23 cellular contexts compared by ENCODE assay signal in the genomic region with DNA sequence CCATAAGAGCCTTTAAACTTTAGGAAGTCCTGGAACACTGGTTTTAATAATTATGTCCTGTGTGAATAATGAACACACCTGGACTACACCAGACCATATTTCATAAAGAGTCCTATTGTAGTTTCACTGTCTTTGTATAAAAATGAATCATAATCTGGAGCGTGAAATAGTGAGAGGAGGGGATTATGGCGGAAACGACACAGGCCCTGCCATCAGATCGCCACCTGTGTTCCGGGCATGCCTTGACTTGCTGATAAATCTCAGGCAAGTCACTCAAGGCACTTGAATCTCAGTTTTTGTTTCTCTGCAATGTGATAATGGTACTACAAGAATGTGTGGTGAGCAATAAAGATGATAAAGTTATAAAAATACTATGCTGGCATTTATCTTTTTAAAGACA.
A peak's percentile ranks its signal among the peaks of the same experiment; 100 is the strongest.
DNase-seq lines count a peak whose midpoint lies in the region; ATAC-seq and TF ChIP-seq lines count a peak whose summit lies in the region.
"Had no signal": no experiment of that assay in that cellular context is flagged by ENCODE, and none has a peak within 500 bp of the region (broad histone marks: within the 10 kb centered on the region; RNA-seq: fewer than 3 reads in every experiment).

No MANE protein-coding gene starts in this region.

- H3K4ac ChIP-seq in neuronal stem cell (ENCODE audit: low read length), result no peak overlapping the region

- intact Hi-C loops in left cardiac atrium (cut with DNase I), result no loop called here

- no peak overlapping the region for H4K8ac ChIP-seq in neuronal stem cell (ENCODE audit: low read depth, low read length)

- no peak overlapping the region for H2BK12ac ChIP-seq in neuronal stem cell (ENCODE audit: low read length)

- H3K14ac ChIP-seq in neuronal stem cell (ENCODE audit: low read length), result no peak overlapping the region

- H2AFZ ChIP-seq in neuronal stem cell (ENCODE audit: low read length), result peak overlapping the region; percentile 52

- H3K27ac ChIP-seq in RWPE2 (ENCODE audit: poor library complexity, severe bottlenecking) (peak overlapping the region; percentile 88), epithelial cell of prostate (peak overlapping the region; percentile 95), neuronal stem cell (replicated peaks; ENCODE audit: low read length) (no peak overlapping the region)
- H3K27ac ChIP-seq: C4-2B, SJSA1 had no signal

- no peak overlapping the region for H2BK15ac ChIP-seq in neuronal stem cell (ENCODE audit: low read length)

- no peaks in the 10 kb centered on the region for H3K79me1 ChIP-seq in neuronal stem cell (ENCODE audit: low read depth, low read length)

- peaks cover 9% of the 10 kb centered on the region for H3K9me3 ChIP-seq in RWPE2 (ENCODE audit: severe bottlenecking)
- H3K9me3 ChIP-seq in neuronal stem cell (replicated peaks in 1 of 2; ENCODE audit: control insufficient read depth in 2 of 2, insufficient read depth in 1 of 2, low read depth in 1 of 2, low read length in 2 of 2), result peaks cover 0 to 8% of the 10 kb centered on the region in 2 donors
- H3K9me3 ChIP-seq: SJSA1 had no signal

- no peak for TF ChIP-seq CTCF in RWPE2 (IDR thresholded peaks at IDR 0.05; ENCODE audit: poor library complexity, severe bottlenecking)

- ATAC-seq in GM18868 (IDR thresholded peaks at IDR 0.05; ENCODE audit: unreplicated experiment) (peak; percentile 41), RWPE2 (ENCODE audit: low read depth) (peak; percentile 87), left cardiac atrium (no peak)
- ATAC-seq: HepG2 had no signal

- H3K4me1 ChIP-seq in RWPE2 (ENCODE audit: insufficient read depth, poor library complexity, severe bottlenecking) (peaks cover 17% of the 10 kb centered on the region), neuronal stem cell (ENCODE audit: control insufficient read depth in 2 of 2, insufficient read depth in 1 of 2, low read depth in 1 of 2, low read length in 2 of 2) (no peaks in the 10 kb centered on the region)
- H3K4me1 ChIP-seq: SJSA1 had no signal

- H2BK120ac ChIP-seq in neuronal stem cell (ENCODE audit: low read depth, low read length), result no peak overlapping the region

- no peak overlapping the region for H2BK5ac ChIP-seq in neuronal stem cell (ENCODE audit: low read length)

- DNase-seq in RWPE2 (ENCODE audit: low spot score) (peak; percentile 81), epithelial cell of prostate (ENCODE audit: low read depth, low spot score) (peak; percentile 85), neuronal stem cell (ENCODE audit: low spot score) (no peak), left cardiac atrium (no peak), activated gamma-delta T cell treated with Interleukin-2 at 50 U/mL for 16 hours (no peak), HuH-7 (ENCODE audit: low spot score) (no peak)
- DNase-seq: Calu3; CD8-positive, alpha-beta memory T cell; DMS153; H9; HFFc6; KBM-7; NCI-H1092; NCI-H1436; NCI-H187 treated with DMSO at 0.1 percent for 48 hours; NCI-H226; NCI-H510A treated with DMSO at 0.1 percent for 48 hours; NCI-H774; NK-92 treated with Interleukin-12 subunit alpha and Interleukin-12 subunit beta, amount 100 ng/mL, for 24 hours had no signal

- no peak overlapping the region for H3K9ac ChIP-seq in neuronal stem cell (ENCODE audit: low read depth, low read length, poor library complexity)

- H3K36me3 ChIP-seq in RWPE2 (ENCODE audit: low read depth) (no peaks in the 10 kb centered on the region), neuronal stem cell (replicated peaks in 1 of 2; ENCODE audit: control insufficient read depth in 2 of 2, insufficient read depth in 2 of 2, low read length in 2 of 2) (no peaks in the 10 kb centered on the region)
- H3K36me3 ChIP-seq: SJSA1 had no signal

- H3K4me3 ChIP-seq in RWPE2 (ENCODE audit: severe bottlenecking), result no peak overlapping the region
- no peak overlapping the region for H3K4me3 ChIP-seq in neuronal stem cell (ENCODE audit: low read length in 2 of 2)
- H3K4me3 ChIP-seq: SJSA1 had no signal

- no peak overlapping the region for H2AK5ac ChIP-seq in neuronal stem cell (ENCODE audit: low read depth, low read length)

- no peak overlapping the region for H4K91ac ChIP-seq in neuronal stem cell (ENCODE audit: low read depth, low read length, poor library complexity)

- WGBS in neuronal stem cell (ENCODE audit: extremely low coverage in 2 of 2, insufficient read length in 2 of 2, insufficient replicate concordance in 1 of 2), 2 donors, result no CpG with 5 or more reads among the region's 5 CpGs

- H3K4me2 ChIP-seq in neuronal stem cell (ENCODE audit: insufficient read depth, low read length, poor library complexity, severe bottlenecking), result no peak overlapping the region

- no peaks in the 10 kb centered on the region for H3K27me3 ChIP-seq in RWPE2 (ENCODE audit: insufficient read depth, poor library complexity, severe bottlenecking)
- H3K27me3 ChIP-seq in neuronal stem cell (ENCODE audit: control insufficient read depth in 3 of 3, insufficient read depth in 3 of 3, low read depth in 1 of 3, low read length in 3 of 3), result no peaks in the 10 kb centered on the region
- H3K27me3 ChIP-seq: SJSA1 had no signal

- H3K18ac ChIP-seq in neuronal stem cell (ENCODE audit: low read length), result no peak overlapping the region

- H3K23ac ChIP-seq in neuronal stem cell (ENCODE audit: low read depth, low read length, poor library complexity), result no peak overlapping the region

Comparison
In these comparisons a context has a peak if more than half of its experiments do, and no peak if none do; other contexts are left out.
1. ATAC-seq: peak in GM18868 (single experiment) and RWPE2 (single experiment); none in left cardiac atrium (0 of 2).
2. DNase-seq: peak in RWPE2 (single experiment) and epithelial cell of prostate (single experiment); none in neuronal stem cell (single experiment), left cardiac atrium (single experiment), activated gamma-delta T cell treated with Interleukin-2 at 50 U/mL for 16 hours (single experiment) and HuH-7 (single experiment).